In the genomic region with DNA sequence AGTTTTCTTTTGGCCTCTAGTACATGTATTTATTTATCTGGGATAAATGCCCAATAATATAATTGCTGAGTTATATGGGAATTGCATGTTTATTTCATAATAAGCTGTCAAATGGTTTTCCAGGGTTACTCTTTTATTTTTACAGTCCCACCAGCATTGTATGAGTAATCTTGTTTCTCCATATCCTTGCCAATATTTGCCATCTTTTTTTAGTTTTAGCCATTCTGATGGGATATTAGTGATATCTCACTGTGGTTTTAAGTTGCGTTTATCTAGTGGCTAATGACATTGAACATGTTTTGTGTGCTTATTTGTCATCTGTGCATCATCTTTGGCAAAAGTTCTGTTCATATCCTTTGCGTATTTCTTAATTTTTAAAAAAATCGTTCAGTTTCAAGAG, we compare ENCODE assay signal across 20 cellular contexts.
DNase-seq lines count a peak whose midpoint lies in the region; FAIRE-seq and TF ChIP-seq lines count a peak whose summit lies in the region.
"Had no signal": no experiment of that assay in that cellular context is flagged by ENCODE, and none has a peak within 500 bp of the region (broad histone marks: within the 10 kb centered on the region; RNA-seq: fewer than 3 reads in every experiment).

No MANE protein-coding gene starts in this region.

- H3K9me3 Mint-ChIP-seq in MCF 10A (ENCODE audit: unreplicated experiment), result peaks cover 8% of the 10 kb centered on the region

- no peak overlapping the region for H2AFZ ChIP-seq in mammary epithelial cell (ENCODE audit: low read depth, low read length)
- H2AFZ ChIP-seq: parathyroid adenoma had no signal

- intact Hi-C loops in mammary epithelial cell (cut with micrococcal nuclease) (no loop called here), MCF 10A (cut with micrococcal nuclease) (no loop called here), transverse colon (cut with DNase I; ENCODE audit: low total_unique reads) (no loop called here)

- H3K79me2 ChIP-seq in mammary epithelial cell (ENCODE audit: insufficient read depth, low read length), result no peaks in the 10 kb centered on the region
- H3K79me2 ChIP-seq: parathyroid adenoma had no signal

- no peak overlapping the region for H3K27ac Mint-ChIP-seq in MCF 10A (ENCODE audit: low read depth, unreplicated experiment)
- H3K27ac Mint-ChIP-seq: CD4-positive, CD25-positive, alpha-beta regulatory T cell; dendritic cell treated with granulocyte-macrophage colony-stimulating factor and Interleukin-4, amounts not matched to agents 40 ng/mL and 50 ng/mL, for 4 days; naive thymus-derived CD8-positive, alpha-beta T cell had no signal

- POLR2A ChIA-PET in MCF 10A (lab: Yijun Ruan, JAX), result no interaction called here

- TF ChIP-seq CTCF in mammary epithelial cell (conservative IDR thresholded peaks at IDR 0.05 in 1 of 2, IDR thresholded peaks at IDR 0.05 in 1 of 2; ENCODE audit: extremely low read depth in 1 of 2, insufficient read depth in 1 of 2, low read depth in 1 of 2, low read length in 2 of 2) (no peak), MCF 10A (IDR thresholded peaks at IDR 0.05; ENCODE audit: unreplicated experiment) (no peak), astrocyte of the cerebellum (IDR thresholded peaks at IDR 0.05; ENCODE audit: low read depth, low read length, missing control alignments) (no peak), fibroblast of pulmonary artery (IDR thresholded peaks at IDR 0.05; ENCODE audit: low read length, missing control alignments) (no peak), transverse colon (IDR thresholded peaks at IDR 0.05) (no peak)

- no peak overlapping the region for H3K4me2 ChIP-seq in mammary epithelial cell (ENCODE audit: insufficient read depth, low read depth, low read length)

- H3K9me3 ChIP-seq in mammary epithelial cell (replicated peaks; ENCODE audit: insufficient read depth, low read length) (no peaks in the 10 kb centered on the region), transverse colon (no peaks in the 10 kb centered on the region)
- H3K9me3 ChIP-seq: ascending aorta, suprapubic skin had no signal

- BruUV-seq in mammary epithelial cell (replicated peaks; lab: Mats Ljungman, UMichigan) (no TSS peak), MCF 10A (replicated peaks; lab: Mats Ljungman, UMichigan) (no TSS peak)

- no peak for FAIRE-seq in GM19239 (lab: Jason Lieb, UNC)
- FAIRE-seq: keratinocyte had no signal

- CTCF ChIA-PET in mammary epithelial cell (lab: Charles Lee; ENCODE audit: low non-redundant PET), result no interaction called here
- CTCF ChIA-PET in MCF 10A (lab: Yijun Ruan, JAX), result no interaction called here

- in situ Hi-C loops in mammary epithelial cell (cut with MboI; ENCODE audit: low sequenced_read_pairs in 2 of 2), result no loop called here
- in situ Hi-C loops in astrocyte of the cerebellum (cut with HindIII; ENCODE audit: low sequenced_read_pairs), result no loop called here
- in situ Hi-C loops in transverse colon (cut with MboI; ENCODE audit: low pct_ligation_motif_present in 1 of 4, low pct_unique_long_range_greater_than_20kb in 1 of 4, low sequenced_read_pairs in 3 of 4), result no loop called here

- H3K27ac ChIP-seq in mammary epithelial cell (ENCODE audit: insufficient read depth, low read depth, low read length) (no peak overlapping the region), transverse colon (no peak overlapping the region)
- H3K27ac ChIP-seq: ascending aorta, parathyroid adenoma, suprapubic skin had no signal

- no peaks in the 10 kb centered on the region for H4K20me1 ChIP-seq in mammary epithelial cell (ENCODE audit: insufficient read depth, low read length)

- no peaks in the 10 kb centered on the region for H3K36me3 Mint-ChIP-seq in MCF 10A (ENCODE audit: insufficient read depth, unreplicated experiment)
- H3K36me3 Mint-ChIP-seq: CD4-positive, CD25-positive, alpha-beta regulatory T cell; naive thymus-derived CD8-positive, alpha-beta T cell had no signal

- H3K9ac ChIP-seq in mammary epithelial cell (ENCODE audit: insufficient read depth, low read length), result no peak overlapping the region
- H3K9ac ChIP-seq: parathyroid adenoma had no signal

- DNase-seq in mammary epithelial cell (peak; percentile 4), MCF 10A (ENCODE audit: unreplicated experiment) (no peak), astrocyte of the cerebellum (ENCODE audit: low read depth) (peak; percentile 38), fibroblast of pulmonary artery (ENCODE audit: low read depth) (peak; percentile 79), GM19239 (ENCODE audit: insufficient read length, low spot score) (no peak), MV-4-11 (lab: John Stamatoyannopoulos, UW) (no peak), transverse colon (no peak), NK-92 (lab: John Stamatoyannopoulos, UW; ENCODE audit: unreplicated experiment) (no peak)
- DNase-seq: 8988T; CD4-positive, CD25-positive, alpha-beta regulatory T cell; DMS53; erythroblast; naive thymus-derived CD8-positive, alpha-beta T cell; NCI-H2029 treated with DMSO at 0.1 percent for 48 hours; stimulated activated CD8-positive, alpha-beta memory T cell treated with anti-CD3 and anti-CD28 coated beads, Interleukin-4, amount 100 ng/mL, for 48 hours had no signal

- dilution Hi-C loops in mammary epithelial cell (cut with HindIII; ENCODE audit: low sequenced_read_pairs), result no loop called here

- H3K4me1 Mint-ChIP-seq in MCF 10A (ENCODE audit: insufficient read depth, unreplicated experiment), result no peaks in the 10 kb centered on the region
- H3K4me1 Mint-ChIP-seq: CD4-positive, CD25-positive, alpha-beta regulatory T cell; naive thymus-derived CD8-positive, alpha-beta T cell had no signal

- no peaks in the 10 kb centered on the region for H3K4me1 ChIP-seq in mammary epithelial cell (ENCODE audit: insufficient read depth, low read length)
- H3K4me1 ChIP-seq in transverse colon, result no peaks in the 10 kb centered on the region
- H3K4me1 ChIP-seq: ascending aorta, parathyroid adenoma, suprapubic skin had no signal

- no peak for TF ChIP-seq EP300 in transverse colon (IDR thresholded peaks at IDR 0.05; ENCODE audit: low read depth)

- H3K27me3 Mint-ChIP-seq in MCF 10A (ENCODE audit: insufficient read depth, unreplicated experiment), result no peaks in the 10 kb centered on the region
- H3K27me3 Mint-ChIP-seq: CD4-positive, CD25-positive, alpha-beta regulatory T cell; dendritic cell treated with granulocyte-macrophage colony-stimulating factor and Interleukin-4, amounts not matched to agents 40 ng/mL and 50 ng/mL, for 4 days; naive thymus-derived CD8-positive, alpha-beta T cell had no signal

- no peak overlapping the region for H3K4me3 Mint-ChIP-seq in MCF 10A (ENCODE audit: unreplicated experiment)
- H3K4me3 Mint-ChIP-seq: CD4-positive, CD25-positive, alpha-beta regulatory T cell; dendritic cell treated with granulocyte-macrophage colony-stimulating factor and Interleukin-4, amounts not matched to agents 40 ng/mL and 50 ng/mL, for 4 days; naive thymus-derived CD8-positive, alpha-beta T cell had no signal

- WGBS in mammary epithelial cell (ENCODE audit: low coverage, missing lambda C conversion rate), result 33% methylated on average over 3 of the region's 3 CpGs
- 63 to 70% methylated on average over 3 of the region's 3 CpGs for WGBS in transverse colon (ENCODE audit: low coverage in 1 of 2), 2 donors

- H3K27me3 ChIP-seq in mammary epithelial cell (ENCODE audit: insufficient read depth, low read length) (no peaks in the 10 kb centered on the region), transverse colon (no peaks in the 10 kb centered on the region)
- H3K27me3 ChIP-seq: ascending aorta, suprapubic skin had no signal

- H3K36me3 ChIP-seq in mammary epithelial cell (ENCODE audit: insufficient read depth, low read length) (no peaks in the 10 kb centered on the region), transverse colon (no peaks in the 10 kb centered on the region)
- H3K36me3 ChIP-seq: ascending aorta, suprapubic skin had no signal

- H3K4me3 ChIP-seq in mammary epithelial cell (replicated peaks in 1 of 3; ENCODE audit: insufficient read depth in 1 of 3, low read depth in 2 of 3, low read length in 3 of 3) (no peak overlapping the region), astrocyte of the cerebellum (ENCODE audit: low read depth, low read length) (no peak overlapping the region), fibroblast of pulmonary artery (replicated peaks; ENCODE audit: low read depth, low read length) (no peak overlapping the region), transverse colon (no peak overlapping the region)
- H3K4me3 ChIP-seq: ascending aorta, suprapubic skin had no signal

- TF ChIP-seq POLR2A in transverse colon (IDR thresholded peaks at IDR 0.05), result no peak

Comparison
In these comparisons a context has a peak if more than half of its experiments do, and no peak if none do; other contexts are left out.
1. DNase-seq: peak in mammary epithelial cell (single experiment), astrocyte of the cerebellum (single experiment) and fibroblast of pulmonary artery (single experiment); none in MCF 10A (single experiment), GM19239 (single experiment), MV-4-11 (single experiment), transverse colon (single experiment) and NK-92 (single experiment).